Comparison of ENCODE assay signal across 21 cellular contexts in genomic region chr3:187110156-187110555, GRCh38. TPM values are rescaled to one million over a fixed set of nuclear protein-coding genes. Genes with fewer than 3 reads are reported as not detected.
"Had no signal": no experiment of that assay in that cellular context is flagged by ENCODE, and none has a peak within 500 bp of the region (broad histone marks: within the 10 kb centered on the region; RNA-seq: fewer than 3 reads in every experiment).

No MANE protein-coding gene starts in this region.

- H3K4me2 ChIP-seq: SK-N-SH had no signal

- H3K4me3 Mint-ChIP-seq: T-cell had no signal

- DNase-seq: IMR-90, Karpas-422, KG1, MG63, NCI-H1092 treated with DMSO at 0.1 percent for 48 hours, NCI-H1436, NCI-H187, NCI-H2029, NCI-H2227 treated with DMSO at 0.1 percent for 48 hours, NCI-H524, NCI-H526 treated with DMSO at 0.1 percent for 48 hours, NCI-H748 treated with DMSO at 0.1 percent for 48 hours, PC-3, SHP77, SK-N-SH, SW 1271, T-cell had no signal

- H3K36me3 Mint-ChIP-seq: T-cell had no signal

- H3K27me3 ChIP-seq: MG63 had no signal

- ATAC-seq: HepG2, Panc1, PC-3, T-cell had no signal

- H3K9ac ChIP-seq: SK-N-SH had no signal

- H3K9me3 ChIP-seq: MG63, SK-N-SH had no signal

- H3K36me3 ChIP-seq: MG63 had no signal

- H3K27ac Mint-ChIP-seq: T-cell had no signal

- H3K27ac ChIP-seq: RWPE1 had no signal

- H3K4me3 ChIP-seq: MG63 had no signal

- H3K27me3 Mint-ChIP-seq: T-cell had no signal

- H3K9me3 Mint-ChIP-seq: T-cell had no signal

- FAIRE-seq: HepG2 had no signal

RNA-seq across cellular contexts. Expression of gene RPL39L, which starts 29.1 kb away (rescaled TPM):
- total RNA-seq: HepG2, HT1080 had no signal
- polyA plus RNA-seq: HepG2 had no signal
